25 cellular contexts compared by ENCODE assay signal in genomic region chr1:91557826-91558225, GRCh38.
"Had no signal": no experiment of that assay in that cellular context is flagged by ENCODE, and none has a peak within 500 bp of the region (broad histone marks: within the 10 kb centered on the region; RNA-seq: fewer than 3 reads in every experiment).

No MANE protein-coding gene starts in this region.

- H3K4me3 ChIP-seq: dorsolateral prefrontal cortex, esophagus muscularis mucosa, gastroesophageal sphincter, heart left ventricle, lower lobe of right lung, prostate gland, sigmoid colon, stomach, thyroid gland, vagina had no signal

- H3K4me1 Mint-ChIP-seq: memory B cell, naive B cell had no signal

- H3K36me3 ChIP-seq: esophagus muscularis mucosa, gastroesophageal sphincter, heart left ventricle, lower lobe of right lung, prostate gland, sigmoid colon, stomach, thyroid gland, vagina had no signal

- H3K4me3 Mint-ChIP-seq: endodermal cell, memory B cell, naive B cell, nephron progenitor cell had no signal

- H3K4me1 ChIP-seq: prostate gland had no signal

- H3K27me3 ChIP-seq: dorsolateral prefrontal cortex, esophagus muscularis mucosa, foreskin keratinocyte, gastroesophageal sphincter, heart left ventricle, sigmoid colon, stomach, thyroid gland, vagina had no signal

- ATAC-seq: foreskin keratinocyte; heart left ventricle; left ventricle myocardium superior; right cardiac atrium; stimulated activated effector memory CD8-positive, alpha-beta T cell treated with anti-CD3 and anti-CD28 coated beads, Interleukin-12 subunit alpha, Interleukin-12 subunit beta, amount 100 ng/mL, for 72 hours had no signal

- H3K9me3 Mint-ChIP-seq: endodermal cell; memory B cell; naive B cell; stimulated activated effector memory CD8-positive, alpha-beta T cell treated with anti-CD3 and anti-CD28 coated beads, Interleukin-12 subunit alpha, Interleukin-12 subunit beta, amount 100 ng/mL, for 72 hours had no signal

- H3K36me3 Mint-ChIP-seq: memory B cell, naive B cell had no signal

- H3K27me3 Mint-ChIP-seq: naive B cell had no signal

- DNase-seq: cortex of kidney; dorsolateral prefrontal cortex; effector CD4-positive, alpha-beta T cell; endodermal cell; foreskin keratinocyte; heart left ventricle; hypothalamus; left ventricle myocardium superior; lower lobe of right lung; naive B cell; nephron progenitor cell; nucleus accumbens; right cardiac atrium; sigmoid colon; stimulated activated CD4-positive, alpha-beta T cell treated with anti-CD3 and anti-CD28 coated beads, Interleukin-2, amount 100 ng/mL, for 24 hours; stimulated activated CD4-positive, alpha-beta T cell treated with anti-CD3 and anti-CD28 coated beads, Interleukin-4, amount 100 ng/mL, for 24 hours; stimulated activated naive CD4-positive, alpha-beta T cell treated with Interleukin-2 at 50 U/mL for 16 hours; stomach; thyroid gland had no signal

- H3K9me3 ChIP-seq: esophagus muscularis mucosa, gastroesophageal sphincter, heart left ventricle, lower lobe of right lung, prostate gland, sigmoid colon, stomach, thyroid gland, vagina had no signal

- H3K27ac ChIP-seq: dorsolateral prefrontal cortex, foreskin keratinocyte, lower lobe of right lung, prostate gland, thyroid gland had no signal

- H3K27ac Mint-ChIP-seq: endodermal cell, memory B cell, naive B cell, nephron progenitor cell had no signal
